ENCODE assay signal across 13 cellular contexts in the genomic region with DNA sequence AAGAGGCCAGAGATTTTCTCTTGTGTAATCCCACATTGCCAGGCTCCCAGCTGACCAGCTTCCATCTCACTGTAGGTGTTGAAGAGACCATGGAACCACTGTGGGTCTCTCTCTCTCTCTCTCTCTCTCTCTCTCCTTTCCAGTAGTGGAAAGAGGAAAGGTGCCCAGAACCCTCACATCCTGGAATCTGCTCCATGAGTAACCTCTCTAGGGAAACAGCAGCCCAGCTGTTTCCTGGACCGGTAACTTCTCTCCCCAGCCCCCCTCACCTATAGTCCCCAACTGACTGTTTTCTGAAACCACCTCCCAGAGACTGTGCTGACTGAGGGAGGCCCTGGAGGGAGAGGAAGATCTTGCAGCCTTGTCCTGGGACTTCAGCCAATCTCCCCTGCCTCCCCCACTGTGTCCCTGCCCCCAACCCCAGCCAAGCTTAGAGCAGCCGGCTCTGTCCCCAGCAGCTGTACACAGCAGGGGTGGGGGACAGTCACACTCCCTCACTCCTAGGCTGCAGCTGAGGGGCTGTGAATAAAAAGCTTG. TPM values are rescaled to one million over a fixed set of nuclear protein-coding genes. Genes with fewer than 3 reads are reported as not detected.
DNase-seq lines count a peak whose midpoint lies in the region; ATAC-seq and TF ChIP-seq lines count a peak whose summit lies in the region.
"Had no signal": no experiment of that assay in that cellular context is flagged by ENCODE, and none has a peak within 500 bp of the region (broad histone marks: within the 10 kb centered on the region; RNA-seq: fewer than 3 reads in every experiment).

No MANE protein-coding gene starts in this region.

- H3K4me3 Mint-ChIP-seq in mesothelial cell of epicardium (no peak overlapping the region), natural killer cell (no peak overlapping the region)

- DNase-seq in COR-L47 (lab: John Stamatoyannopoulos, UW) = peak; percentile 73
- DNase-seq in NCI-H1092 treated with DMSO at 0.1 percent for 48 hours (lab: John Stamatoyannopoulos, UW) = peak; percentile 61
- DNase-seq in mesothelial cell of epicardium (ENCODE audit: low spot score in 2 of 2, unreplicated experiment in 2 of 2) = no peak
- no peak for DNase-seq in natural killer cell
- no peak for DNase-seq in LoVo (ENCODE audit: low spot score)
- DNase-seq in DMS53 treated with DMSO at 0.1 percent for 48 hours (lab: John Stamatoyannopoulos, UW; ENCODE audit: unreplicated experiment) = no peak
- DNase-seq: activated gamma-delta T cell treated with Interleukin-2 at 50 U/mL for 16 hours; effector memory CD4-positive, alpha-beta T cell; NCI-H1694 treated with DMSO at 0.1 percent for 48 hours; occipital lobe; PC-9 had no signal

- intact Hi-C loops in natural killer cell (cut with micrococcal nuclease) = no loop called here

- H3K4me1 Mint-ChIP-seq in mesothelial cell of epicardium (peaks cover 15% of the 10 kb centered on the region), natural killer cell (no peaks in the 10 kb centered on the region)

- H3K27me3 Mint-ChIP-seq in mesothelial cell of epicardium (ENCODE audit: low read depth) = no peaks in the 10 kb centered on the region
- peaks cover 11 to 12% of the 10 kb centered on the region in 2 donors for H3K27me3 Mint-ChIP-seq in natural killer cell (ENCODE audit: low read depth in 2 of 2)

- ATAC-seq in esophagus mucosa (peak; percentile 34), natural killer cell (no peak), GM18858 (IDR thresholded peaks at IDR 0.05; ENCODE audit: unreplicated experiment) (no peak)

- H3K36me3 Mint-ChIP-seq in mesothelial cell of epicardium = peaks cover 5% of the 10 kb centered on the region
- no peaks in the 10 kb centered on the region for H3K36me3 Mint-ChIP-seq in natural killer cell

- TF ChIP-seq CTCF in mesothelial cell of epicardium (IDR thresholded peaks at IDR 0.05; ENCODE audit: unreplicated experiment) = no peak
- no peak for TF ChIP-seq CTCF in natural killer cell (IDR thresholded peaks at IDR 0.05)

- H3K27ac Mint-ChIP-seq in mesothelial cell of epicardium (peak overlapping the region; percentile 66), natural killer cell (no peak overlapping the region)

- no peaks in the 10 kb centered on the region for H3K9me3 Mint-ChIP-seq in mesothelial cell of epicardium
- H3K9me3 Mint-ChIP-seq in natural killer cell = no peaks in the 10 kb centered on the region

RNA-seq across cellular contexts. Expression of gene SLC45A3, which starts 20.6 kb away (rescaled TPM):
- 1.2 TPM for total RNA-seq in esophagus mucosa
- total RNA-seq in mesothelial cell of epicardium = 7.0 to 7.5 TPM (median 7.1 TPM) in 3 replicates
- total RNA-seq in natural killer cell = 10 to 100 TPM in 1 of 3 donors, 1 to 10 TPM in 1, under 1 TPM in 1; 0.31 to 28.8 (median 1.8) TPM

RNA-seq across cellular contexts. Expression of gene NUCKS1, which starts 49.0 kb away (rescaled TPM):
- total RNA-seq in esophagus mucosa (99.3 TPM), mesothelial cell of epicardium (280 to 304 TPM (median 289 TPM) in 3 replicates), natural killer cell (100 to 1,000 TPM in 2 of 3 donors, 10 to 100 TPM in 1; 89.2 to 113 (median 103) TPM)

Comparison
In these comparisons a context has a peak if more than half of its experiments do, and no peak if none do; other contexts are left out.
1. DNase-seq: peak in COR-L47 (single experiment) and NCI-H1092 treated with DMSO at 0.1 percent for 48 hours (single experiment); none in mesothelial cell of epicardium (0 of 2), natural killer cell (single experiment), LoVo (single experiment) and DMS53 treated with DMSO at 0.1 percent for 48 hours (single experiment).